Comparison of ENCODE assay signal across 8 cellular contexts in the genomic region with DNA sequence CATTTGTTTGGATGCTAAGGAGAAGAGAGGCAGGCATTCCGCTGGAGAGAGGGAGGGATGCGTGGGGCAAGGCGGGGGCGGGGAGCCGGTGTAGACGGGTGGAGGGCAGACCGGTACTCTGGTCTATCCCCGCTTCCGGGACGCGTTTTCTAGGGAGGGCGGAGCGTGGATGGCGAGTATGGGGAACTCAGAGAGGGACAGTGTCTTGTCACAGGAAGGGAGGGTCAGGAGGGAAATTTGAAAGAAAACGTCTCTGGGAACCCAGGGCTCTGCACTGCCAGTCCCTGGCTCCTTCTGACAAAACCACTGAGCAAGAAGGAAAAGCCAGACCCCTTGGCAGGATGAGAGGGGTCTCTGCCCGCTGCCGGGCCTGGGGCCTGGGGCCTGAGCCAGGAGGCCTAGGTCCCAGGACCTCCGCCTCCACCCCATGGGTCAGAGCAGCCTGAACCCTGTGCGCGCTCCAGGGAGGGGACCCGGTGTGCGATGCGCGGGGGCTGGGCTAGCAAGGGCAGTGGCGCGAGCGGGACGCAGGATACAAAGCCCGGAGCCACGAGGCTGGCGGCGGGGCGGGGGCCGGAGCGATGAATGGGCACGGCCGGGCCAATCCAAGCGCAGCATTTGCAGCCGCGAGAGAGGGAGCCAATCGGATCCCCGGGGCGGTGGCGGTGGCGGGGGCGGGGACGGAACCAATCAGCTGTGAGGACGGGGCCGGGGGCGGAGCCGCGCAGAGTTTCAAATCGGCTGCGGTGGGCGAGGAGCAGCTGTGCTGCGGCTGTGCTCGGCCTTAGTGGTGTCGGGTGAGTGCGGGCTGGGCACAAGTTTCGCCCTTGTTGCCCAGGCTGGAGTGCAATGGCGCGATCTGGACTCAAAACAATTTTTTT. TPM values are rescaled to one million over a fixed set of nuclear protein-coding genes. Genes with fewer than 3 reads are reported as not detected.
DNase-seq lines count a peak whose midpoint lies in the region; ATAC-seq and TF ChIP-seq lines count a peak whose summit lies in the region.

A gene with protein sequence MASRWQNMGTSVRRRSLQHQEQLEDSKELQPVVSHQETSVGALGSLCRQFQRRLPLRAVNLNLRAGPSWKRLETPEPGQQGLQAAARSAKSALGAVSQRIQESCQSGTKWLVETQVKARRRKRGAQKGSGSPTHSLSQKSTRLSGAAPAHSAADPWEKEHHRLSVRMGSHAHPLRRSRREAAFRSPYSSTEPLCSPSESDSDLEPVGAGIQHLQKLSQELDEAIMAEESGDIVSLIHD (plus strand): TSS at position 764 of the 881 bp plus-strand sequence. CDS start 656 bp downstream, outside the sequence.

- ATAC-seq in GM21367 (IDR thresholded peaks at IDR 0.05; ENCODE audit: unreplicated experiment) = peak; percentile 60

- H3K4me1 ChIP-seq in HUES48 (ENCODE audit: control insufficient read depth, insufficient read depth, low read length) (peaks cover 17% of the 10 kb centered on the region), OCI-LY7 (ENCODE audit: insufficient read depth, low read length, poor library complexity, severe bottlenecking) (peaks cover 14% of the 10 kb centered on the region), esophagus (ENCODE audit: control insufficient read depth in 2 of 2, insufficient read depth in 2 of 2, low read length in 1 of 2) (peaks cover 3 to 7% of the 10 kb centered on the region in 2 donors), muscle layer of colon (ENCODE audit: insufficient read depth, low read length) (peaks cover 13% of the 10 kb centered on the region)

- H3K9me3 ChIP-seq in HUES48 (ENCODE audit: control insufficient read depth, insufficient read depth, low read length) = no peaks in the 10 kb centered on the region
- no peaks in the 10 kb centered on the region for H3K9me3 ChIP-seq in OCI-LY7 (ENCODE audit: low read length)
- no peaks in the 10 kb centered on the region for H3K9me3 ChIP-seq in esophagus (ENCODE audit: control insufficient read depth in 2 of 2, insufficient read depth in 1 of 2, low read depth in 1 of 2, low read length in 1 of 2)
- no peaks in the 10 kb centered on the region for H3K9me3 ChIP-seq in muscle layer of colon (ENCODE audit: low read length)

- BruUV-seq in OCI-LY7 (replicated peaks; lab: Mats Ljungman, UMichigan) = no TSS peak

- H3K79me2 ChIP-seq in OCI-LY7 (ENCODE audit: insufficient read depth, low read depth, low read length) = no peaks in the 10 kb centered on the region

- no peak for TF ChIP-seq CTCF in OCI-LY7 (conservative IDR thresholded peaks at IDR 0.05; ENCODE audit: low read length)

- H3K4me3 ChIP-seq in HUES48 (ENCODE audit: low read depth, low read length) (peak within 1 kb of the TSS; percentile 91), OCI-LY7 (ENCODE audit: low read depth, low read length, poor library complexity, severe bottlenecking) (peak within 1 kb of the TSS; percentile 67), esophagus (ENCODE audit: low read depth in 1 of 2, low read length in 2 of 2) (peak within 1 kb of the TSS; percentile 51 to 59), muscle layer of colon (ENCODE audit: low read depth in 1 of 2, low read length in 2 of 2) (peak within 1 kb of the TSS; percentile 56 to 73)

- H3K27ac ChIP-seq in HUES48 (ENCODE audit: low read depth, low read length) (peak within 1 kb of the TSS; percentile 99), OCI-LY7 (ENCODE audit: low read depth, low read length, poor library complexity, severe bottlenecking) (peak within 1 kb of the TSS; percentile 65), esophagus (ENCODE audit: low read depth in 2 of 2, low read length in 1 of 2) (peak within 1 kb of the TSS; percentile 69 to 84), muscle layer of colon (ENCODE audit: low read depth, low read length) (no peak within 1 kb of the TSS)

- peak; percentile 91 for DNase-seq in COR-L47 (lab: John Stamatoyannopoulos, UW)
- peak; percentile 95 for DNase-seq in OCI-LY7 (ENCODE audit: low spot score)
- DNase-seq in activated T-cell treated with anti-CD3 and anti-CD28 coated beads, Interleukin-2, amount 50 U/mL, for 1 hour = peak; percentile 90
- peak; percentile 96 for DNase-seq in stimulated activated CD8-positive, alpha-beta memory T cell treated with anti-CD3 and anti-CD28 coated beads, Interleukin-4, amount 100 ng/mL, for 48 hours

- H3K36me3 ChIP-seq in HUES48 (ENCODE audit: control insufficient read depth, insufficient read depth, low read length) = peaks cover 35% of the 10 kb centered on the region
- H3K36me3 ChIP-seq in OCI-LY7 (ENCODE audit: insufficient read depth, low read length) = no peaks in the 10 kb centered on the region
- peaks cover 0 to 8% of the 10 kb centered on the region in 2 donors for H3K36me3 ChIP-seq in esophagus (ENCODE audit: control insufficient read depth in 2 of 2, insufficient read depth in 2 of 2, low read length in 1 of 2)
- no peaks in the 10 kb centered on the region for H3K36me3 ChIP-seq in muscle layer of colon (ENCODE audit: insufficient read depth, low read length)

- intact Hi-C loops in OCI-LY7 (cut with micrococcal nuclease; ENCODE audit: unreplicated experiment) = no loop called here

- peak within 1 kb of the TSS; percentile 87 for H3K9ac ChIP-seq in HUES48 (ENCODE audit: low read depth, low read length)
- H3K9ac ChIP-seq in muscle layer of colon (ENCODE audit: low read length) = no peak within 1 kb of the TSS

- CTCF ChIA-PET in OCI-LY7 (lab: Charles Lee; ENCODE audit: unreplicated experiment) = interaction anchor here (0.6 kb wide), 1 partner anchor 953 kb away, joined by 6 read pairs; no protein-coding TSS in a partner anchor

- no peaks in the 10 kb centered on the region for H3K9me2 ChIP-seq in OCI-LY7 (ENCODE audit: insufficient read depth, low read length)

- no peaks in the 10 kb centered on the region for H3K27me3 ChIP-seq in HUES48 (ENCODE audit: control insufficient read depth, insufficient read depth, low read length)
- H3K27me3 ChIP-seq in esophagus (ENCODE audit: control insufficient read depth in 1 of 2, insufficient read depth in 2 of 2, low read length in 2 of 2) = no peaks in the 10 kb centered on the region
- H3K27me3 ChIP-seq in muscle layer of colon (ENCODE audit: control insufficient read depth in 1 of 2, insufficient read depth in 2 of 2, low read length in 2 of 2) = no peaks in the 10 kb centered on the region

- H3K4me2 ChIP-seq in OCI-LY7 (ENCODE audit: low read length) = peak within 1 kb of the TSS; percentile 91

- POLR2A ChIA-PET in OCI-LY7 (lab: Charles Lee) = interaction anchor here (0.6 to 1.0 kb wide), 2 partner anchors 11 to 155 kb away, joined by 3 to 6 read pairs; no protein-coding TSS in a partner anchor

- no peaks in the 10 kb centered on the region for H4K20me1 ChIP-seq in OCI-LY7 (ENCODE audit: insufficient read depth, low read length)

- H2AFZ ChIP-seq in OCI-LY7 (ENCODE audit: low read length) = peak within 1 kb of the TSS; percentile 73; the same call in 1 of the 2 replicates

- WGBS in esophagus, 2 donors = 1% methylated on average over 62 of the region's 62 CpGs

RNA-seq across cellular contexts. Expression of the gene that starts here (rescaled TPM):
- 34.5 and 39.4 TPM in 2 replicates for total RNA-seq in OCI-LY7 (2014; rRNA removed; shearing (Covaris generic))
- total RNA-seq in OCI-LY7 (2022) = 22.7 and 31.0 TPM in 2 replicates
- 1 to 10 TPM; 1.7 to 4.0 TPM for polyA plus RNA-seq in esophagus
